Comparison of ENCODE assay signal across 31 cellular contexts in genomic region chr4:60794372-60794771, GRCh38.
"Had no signal": no experiment of that assay in that cellular context is flagged by ENCODE, and none has a peak within 500 bp of the region (broad histone marks: within the 10 kb centered on the region; RNA-seq: fewer than 3 reads in every experiment).

No MANE protein-coding gene starts in this region.

- H3K4me1 ChIP-seq: adrenal gland, SJSA1 had no signal

- H3K4me3 ChIP-seq: adrenal gland, SJSA1 had no signal

- ATAC-seq: activated naive CD4-positive, alpha-beta T cell treated with anti-CD3 and anti-CD28 coated beads, Interleukin-2, amount 50 U/mL, for 72 hours; activated T-cell treated with anti-CD3 and anti-CD28 coated beads, Interleukin-2, amount 50 U/mL, for 4 hours; Panc1; T-cell; T-helper 17 cell had no signal

- H3K9me3 Mint-ChIP-seq: activated B cell treated with CpG ODN at 0.5 μM for 24 hours; activated T-helper 1 cell treated with anti-CD3 and anti-CD28 coated beads, Interleukin-12 subunit alpha, Interleukin-12 subunit beta, Interleukin-2, Interleukin-4 antibody, amounts not matched to agents 30 ng/mL and 10 ng/mL and 1 ng/mL, durations not matched to agents 14 hours and 24 hours and 36 hours; brain had no signal

- H3K27ac ChIP-seq: adrenal gland, KMS-11, SJSA1, VCaP had no signal

- DNase-seq: activated B cell treated with CpG ODN at 0.5 μM for 24 hours; activated CD4-positive, alpha-beta memory T cell treated with anti-CD3 and anti-CD28 coated beads for 36 hours; activated CD4-positive, alpha-beta T cell treated with anti-CD3 and anti-CD28 coated beads for 4 hours; activated CD4-positive, alpha-beta T cell treated with anti-CD3 and anti-CD28 coated beads, Interleukin-2, amount 50 U/mL, for 1 hour; activated CD4-positive, CD25-positive, alpha-beta regulatory T cell treated with anti-CD3 and anti-CD28 coated beads, Interleukin-2, amount 50 U/mL, for 72 hours; activated CD8-positive, alpha-beta memory T cell treated with anti-CD3 and anti-CD28 coated beads, Interleukin-2, amount 50 U/mL, for 4 hours; activated gamma-delta T cell treated with Interleukin-2 at 50 U/mL for 16 hours; activated naive CD4-positive, alpha-beta T cell treated with anti-CD3 and anti-CD28 coated beads for 36 hours; activated T-cell treated with anti-CD3 and anti-CD28 coated beads for 4 hours; activated T-cell treated with anti-CD3 and anti-CD28 coated beads, Interleukin-2, amount 50 U/mL, for 4 hours; adrenal gland; central memory CD4-positive, alpha-beta T cell; NCI-H1092 treated with DMSO at 0.1 percent for 48 hours; NCI-H1436; NCI-H1694; NCI-H1930; NCI-H2081 treated with DMSO at 0.1 percent for 48 hours; NCI-H226; NCI-H510A; NCI-H526; SHP77 treated with DMSO at 0.1 percent for 48 hours; SK-N-SH; T-cell; T-helper 17 cell had no signal

- H3K9ac ChIP-seq: KMS-11, SK-N-SH had no signal

- H3K36me3 Mint-ChIP-seq: activated CD4-positive, alpha-beta memory T cell treated with anti-CD3 and anti-CD28 coated beads for 36 hours; activated naive CD4-positive, alpha-beta T cell treated with anti-CD3 and anti-CD28 coated beads, Interleukin-2, amount 50 U/mL, for 72 hours; brain; T-cell had no signal

- H3K9me3 ChIP-seq: adrenal gland, SJSA1, SK-N-SH had no signal

- H3K27ac Mint-ChIP-seq: activated B cell treated with CpG ODN at 0.5 μM for 24 hours; activated CD4-positive, alpha-beta memory T cell treated with anti-CD3 and anti-CD28 coated beads for 36 hours; activated naive CD4-positive, alpha-beta T cell treated with anti-CD3 and anti-CD28 coated beads for 36 hours; activated naive CD4-positive, alpha-beta T cell treated with anti-CD3 and anti-CD28 coated beads, Interleukin-2, amount 50 U/mL, for 72 hours; activated T-helper 1 cell treated with anti-CD3 and anti-CD28 coated beads, Interleukin-12 subunit alpha, Interleukin-12 subunit beta, Interleukin-2, Interleukin-4 antibody, amounts not matched to agents 30 ng/mL and 10 ng/mL and 1 ng/mL, durations not matched to agents 14 hours and 24 hours and 36 hours; brain; T-cell; T-helper 17 cell had no signal

- H3K4me3 Mint-ChIP-seq: activated B cell treated with CpG ODN at 0.5 μM for 24 hours; activated CD4-positive, alpha-beta memory T cell treated with anti-CD3 and anti-CD28 coated beads for 36 hours; activated naive CD4-positive, alpha-beta T cell treated with anti-CD3 and anti-CD28 coated beads for 36 hours; activated T-cell treated with anti-CD3 and anti-CD28 coated beads, Interleukin-2, amount 50 U/mL, for 4 hours; activated T-helper 1 cell treated with anti-CD3 and anti-CD28 coated beads, Interleukin-12 subunit alpha, Interleukin-12 subunit beta, Interleukin-2, Interleukin-4 antibody, amounts not matched to agents 30 ng/mL and 10 ng/mL and 1 ng/mL, durations not matched to agents 14 hours and 24 hours and 36 hours; brain; T-cell; T-helper 17 cell had no signal

- H3K36me3 ChIP-seq: adrenal gland, SJSA1 had no signal

- H3K27me3 Mint-ChIP-seq: activated B cell treated with CpG ODN at 0.5 μM for 24 hours; activated CD4-positive, alpha-beta memory T cell treated with anti-CD3 and anti-CD28 coated beads for 36 hours; brain; T-cell; T-helper 17 cell had no signal

- H3K27me3 ChIP-seq: adrenal gland, SJSA1 had no signal

- H3K4me1 Mint-ChIP-seq: activated B cell treated with CpG ODN at 0.5 μM for 24 hours, brain, T-cell, T-helper 17 cell had no signal
